ENCODE assay signal across 8 cellular contexts in genomic region chr10:33421789-33422188, GRCh38.
DNase-seq lines count a peak whose midpoint lies in the region; ATAC-seq, FAIRE-seq and TF ChIP-seq lines count a peak whose summit lies in the region.

No MANE protein-coding gene starts in this region.

- peaks cover 2% of the 10 kb centered on the region for H3K27me3 Mint-ChIP-seq in astrocyte (ENCODE audit: low read depth, unreplicated experiment)
- H3K27me3 Mint-ChIP-seq in activated CD8-positive, alpha-beta memory T cell treated with anti-CD3 and anti-CD28 coated beads, Interleukin-2, amount 10 ng/mL, durations not matched to agents 7 days and 5 days, result peaks cover 11% of the 10 kb centered on the region

- peaks cover 16% of the 10 kb centered on the region for H3K4me1 Mint-ChIP-seq in astrocyte (ENCODE audit: low read depth, unreplicated experiment)
- H3K4me1 Mint-ChIP-seq in activated CD8-positive, alpha-beta memory T cell treated with anti-CD3 and anti-CD28 coated beads, Interleukin-2, amount 10 ng/mL, durations not matched to agents 7 days and 5 days, result no peaks in the 10 kb centered on the region

- no peak overlapping the region for H3K9ac ChIP-seq in astrocyte (ENCODE audit: low read length)
- H3K9ac ChIP-seq in smooth muscle cell (ENCODE audit: low read depth), result no peak overlapping the region

- H3K27ac Mint-ChIP-seq in astrocyte (ENCODE audit: unreplicated experiment), result peak overlapping the region; percentile 92
- H3K27ac Mint-ChIP-seq in activated CD8-positive, alpha-beta memory T cell treated with anti-CD3 and anti-CD28 coated beads, Interleukin-2, amount 10 ng/mL, durations not matched to agents 7 days and 5 days, result no peak overlapping the region

- H3K27me3 ChIP-seq in astrocyte (ENCODE audit: insufficient read depth, low read length) (no peaks in the 10 kb centered on the region), right atrium auricular region (no peaks in the 10 kb centered on the region), smooth muscle cell (ENCODE audit: low read depth) (no peaks in the 10 kb centered on the region)

- H3F3A ChIP-seq in smooth muscle cell (ENCODE audit: low read depth), result no peaks in the 10 kb centered on the region

- no peaks in the 10 kb centered on the region for H3K9me3 ChIP-seq in astrocyte (ENCODE audit: insufficient read depth, low read depth, low read length)
- no peaks in the 10 kb centered on the region for H3K9me3 ChIP-seq in right atrium auricular region
- H3K9me3 ChIP-seq in smooth muscle cell (replicated peaks; ENCODE audit: low read depth), result no peaks in the 10 kb centered on the region

- ATAC-seq in HG02973 (IDR thresholded peaks at IDR 0.05; ENCODE audit: unreplicated experiment), result no peak
- no peak for ATAC-seq in activated CD8-positive, alpha-beta memory T cell treated with anti-CD3 and anti-CD28 coated beads, Interleukin-2, amount 10 ng/mL, durations not matched to agents 7 days and 5 days
- ATAC-seq in HG03571 (IDR thresholded peaks at IDR 0.05; ENCODE audit: unreplicated experiment), result no peak

- H3K9me3 Mint-ChIP-seq in astrocyte (ENCODE audit: unreplicated experiment), result no peaks in the 10 kb centered on the region
- no peaks in the 10 kb centered on the region for H3K9me3 Mint-ChIP-seq in activated CD8-positive, alpha-beta memory T cell treated with anti-CD3 and anti-CD28 coated beads, Interleukin-2, amount 10 ng/mL, durations not matched to agents 7 days and 5 days (ENCODE audit: low read depth)

- H2AFZ ChIP-seq in astrocyte (ENCODE audit: low read depth, low read length) (no peak overlapping the region), smooth muscle cell (ENCODE audit: low read depth) (no peak overlapping the region)

- peak; percentile 76 for DNase-seq in H4 (ENCODE audit: low spot score)
- DNase-seq in astrocyte (ENCODE audit: low read depth), result peak; percentile 96
- DNase-seq in right atrium auricular region (ENCODE audit: low spot score), result peak; percentile 72
- DNase-seq in smooth muscle cell (lab: John Stamatoyannopoulos, UW; ENCODE audit: unreplicated experiment), result no peak
- no peak for DNase-seq in activated CD8-positive, alpha-beta memory T cell treated with anti-CD3 and anti-CD28 coated beads, Interleukin-2, amount 10 ng/mL, durations not matched to agents 7 days and 5 days
- DNase-seq in activated effector memory CD4-positive, alpha-beta T cell treated with anti-CD3 and anti-CD28 coated beads, Interleukin-2, amount 50 U/mL, for 16 hours, result no peak

- H3K36me3 Mint-ChIP-seq in astrocyte (ENCODE audit: low read depth, unreplicated experiment), result no peaks in the 10 kb centered on the region
- H3K36me3 Mint-ChIP-seq in activated CD8-positive, alpha-beta memory T cell treated with anti-CD3 and anti-CD28 coated beads, Interleukin-2, amount 10 ng/mL, durations not matched to agents 7 days and 5 days, result no peaks in the 10 kb centered on the region

- H3K4me2 ChIP-seq in astrocyte (ENCODE audit: low read length) (peak overlapping the region; percentile 43), smooth muscle cell (peak overlapping the region; percentile 11)

- H3K4me3 ChIP-seq in astrocyte (ENCODE audit: insufficient read depth, low read depth, low read length) (no peak overlapping the region), right atrium auricular region (no peak overlapping the region), smooth muscle cell (no peak overlapping the region)

- peaks cover 14% of the 10 kb centered on the region for H3K4me1 ChIP-seq in astrocyte (ENCODE audit: insufficient read depth, low read length)
- peaks cover 0 to 6% of the 10 kb centered on the region in 2 donors for H3K4me1 ChIP-seq in right atrium auricular region
- peaks cover 5% of the 10 kb centered on the region for H3K4me1 ChIP-seq in smooth muscle cell (ENCODE audit: low read depth)

- CTCF ChIA-PET in activated CD8-positive, alpha-beta memory T cell treated with anti-CD3 and anti-CD28 coated beads, Interleukin-2, amount 10 ng/mL, durations not matched to agents 7 days and 5 days (lab: Charles Lee), result no interaction called here

- H3K79me2 ChIP-seq in astrocyte (ENCODE audit: insufficient read depth, low read length), result no peaks in the 10 kb centered on the region
- H3K79me2 ChIP-seq in smooth muscle cell (ENCODE audit: low read depth), result no peaks in the 10 kb centered on the region

- H4K20me1 ChIP-seq in astrocyte (ENCODE audit: insufficient read depth, low read length) (no peaks in the 10 kb centered on the region), smooth muscle cell (ENCODE audit: low read depth) (no peaks in the 10 kb centered on the region)

- no peak for TF ChIP-seq CTCF in astrocyte (IDR thresholded peaks at IDR 0.05; ENCODE audit: insufficient read depth, low read depth, low read length)
- TF ChIP-seq CTCF in right atrium auricular region (IDR thresholded peaks at IDR 0.05), result no peak
- no peak for TF ChIP-seq CTCF in smooth muscle cell (IDR thresholded peaks at IDR 0.05; ENCODE audit: borderline replicate concordance, insufficient read depth, poor library complexity, severe bottlenecking)

- H3K36me3 ChIP-seq in astrocyte (ENCODE audit: insufficient read depth, low read length) (no peaks in the 10 kb centered on the region), right atrium auricular region (no peaks in the 10 kb centered on the region), smooth muscle cell (ENCODE audit: low read depth) (no peaks in the 10 kb centered on the region)

- peak; percentile 96 for FAIRE-seq in astrocyte (lab: Jason Lieb, UNC)

- 25% methylated on average over 3 of the region's 3 CpGs for WGBS in smooth muscle cell (ENCODE audit: low lambda C conversion rate)

- peak overlapping the region; percentile 23 for H3K27ac ChIP-seq in astrocyte (ENCODE audit: low read depth, low read length)
- no peak overlapping the region for H3K27ac ChIP-seq in right atrium auricular region
- H3K27ac ChIP-seq in smooth muscle cell (ENCODE audit: low read depth), result peak overlapping the region; percentile 36

- no peak overlapping the region for H3K4me3 Mint-ChIP-seq in astrocyte (ENCODE audit: unreplicated experiment)
- H3K4me3 Mint-ChIP-seq in activated CD8-positive, alpha-beta memory T cell treated with anti-CD3 and anti-CD28 coated beads, Interleukin-2, amount 10 ng/mL, durations not matched to agents 7 days and 5 days, result no peak overlapping the region

Comparison
In these comparisons a context has a peak if more than half of its experiments do, and no peak if none do; other contexts are left out.
1. DNase-seq: peak in H4 (single experiment), astrocyte (single experiment) and right atrium auricular region (single experiment); none in smooth muscle cell (single experiment), activated CD8-positive, alpha-beta memory T cell treated with anti-CD3 and anti-CD28 coated beads, Interleukin-2, amount 10 ng/mL, durations not matched to agents 7 days and 5 days (single experiment) and activated effector memory CD4-positive, alpha-beta T cell treated with anti-CD3 and anti-CD28 coated beads, Interleukin-2, amount 50 U/mL, for 16 hours (single experiment).
2. H3K27ac ChIP-seq: peak in astrocyte (single experiment) and smooth muscle cell (single experiment); none in right atrium auricular region (0 of 2).